11 cellular contexts compared by ENCODE assay signal in the genomic region with DNA sequence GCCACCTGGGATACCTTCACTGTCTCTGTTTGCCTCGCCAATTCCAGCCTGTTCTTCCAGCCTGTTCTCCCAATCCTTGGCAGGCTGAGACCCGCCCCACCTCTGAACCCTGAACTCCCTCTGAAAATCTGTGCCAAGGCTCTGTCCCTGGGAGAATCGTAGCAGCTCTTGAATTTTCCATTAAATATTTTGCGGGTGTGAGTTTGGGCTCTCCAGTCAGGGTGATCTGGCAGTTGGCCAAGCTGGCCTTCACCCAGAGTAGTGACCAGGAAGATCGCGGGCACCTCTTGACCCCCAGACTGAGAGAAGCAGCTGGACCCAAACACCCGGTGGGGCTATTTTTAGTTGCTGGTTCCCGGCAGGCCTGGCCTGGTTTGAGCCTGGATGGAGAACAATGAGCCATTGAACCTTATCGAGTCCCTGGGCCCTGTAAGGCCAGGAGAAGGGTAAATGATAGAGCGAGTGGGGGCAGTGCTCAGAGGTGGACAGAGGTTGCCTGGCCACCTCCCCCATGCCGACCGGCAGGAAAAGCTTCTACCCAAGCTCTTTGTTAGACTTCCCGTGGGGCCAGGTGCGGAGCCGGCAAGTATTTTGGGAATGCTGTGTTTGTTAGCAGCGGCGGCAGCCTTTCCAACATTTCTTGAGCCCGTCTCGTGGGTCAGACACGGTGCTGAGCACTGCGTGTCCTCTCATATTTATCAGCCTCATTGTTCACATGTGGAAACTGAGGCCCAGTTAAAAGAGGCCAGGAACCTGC.
DNase-seq lines count a peak whose midpoint lies in the region; ATAC-seq and TF ChIP-seq lines count a peak whose summit lies in the region.
"Had no signal": no experiment of that assay in that cellular context is flagged by ENCODE, and none has a peak within 500 bp of the region (broad histone marks: within the 10 kb centered on the region; RNA-seq: fewer than 3 reads in every experiment).

No MANE protein-coding gene starts in this region.

- peaks cover 7% of the 10 kb centered on the region for H3K9me3 Mint-ChIP-seq in glutamatergic neuron (ENCODE audit: unreplicated experiment)
- no peaks in the 10 kb centered on the region for H3K9me3 Mint-ChIP-seq in type B pancreatic cell
- H3K9me3 Mint-ChIP-seq: effector memory CD8-positive, alpha-beta T cell had no signal

- peaks cover 8% of the 10 kb centered on the region for H3K4me1 Mint-ChIP-seq in glutamatergic neuron (ENCODE audit: low read depth, unreplicated experiment)
- H3K4me1 Mint-ChIP-seq in type B pancreatic cell (ENCODE audit: unreplicated experiment) = peaks cover 16% of the 10 kb centered on the region

- H3K36me3 Mint-ChIP-seq in glutamatergic neuron (ENCODE audit: unreplicated experiment) (no peaks in the 10 kb centered on the region), type B pancreatic cell (no peaks in the 10 kb centered on the region)

- H3K27me3 Mint-ChIP-seq in glutamatergic neuron (ENCODE audit: unreplicated experiment) (peaks cover 10% of the 10 kb centered on the region), type B pancreatic cell (no peaks in the 10 kb centered on the region)
- H3K27me3 Mint-ChIP-seq: effector memory CD8-positive, alpha-beta T cell had no signal

- H3K27ac Mint-ChIP-seq in glutamatergic neuron (ENCODE audit: unreplicated experiment) (peak overlapping the region; percentile 80), type B pancreatic cell (peak overlapping the region; percentile 62)

- no peak for TF ChIP-seq CTCF in glutamatergic neuron (IDR thresholded peaks at IDR 0.05; ENCODE audit: partially characterized antibody, unreplicated experiment)
- TF ChIP-seq CTCF in type B pancreatic cell (conservative IDR thresholded peaks at IDR 0.05) = no peak

- no peak for ATAC-seq in GM21423 (IDR thresholded peaks at IDR 0.05; ENCODE audit: unreplicated experiment)
- ATAC-seq in GM18519 (IDR thresholded peaks at IDR 0.05; ENCODE audit: low FRiP score, unreplicated experiment) = no peak
- ATAC-seq: effector memory CD8-positive, alpha-beta T cell had no signal

- DNase-seq in DMS 273 (lab: John Stamatoyannopoulos, UW; ENCODE audit: unreplicated experiment) (peak; percentile 35), DMS 273 treated with DMSO at 0.1 percent for 48 hours (lab: John Stamatoyannopoulos, UW) (no peak), glutamatergic neuron (no peak), myocyte (ENCODE audit: low read depth) (peak; percentile 98), type B pancreatic cell (ENCODE audit: extremely low spot score, unreplicated experiment) (no peak), SKM-1 treated with dmso at 0.1 percent for 144 hours (lab: John Stamatoyannopoulos, UW; ENCODE audit: unreplicated experiment) (no peak)
- DNase-seq: activated CD8-positive, alpha-beta memory T cell treated with anti-CD3 and anti-CD28 coated beads, Interleukin-2, amount 50 U/mL, for 48 hours; effector memory CD8-positive, alpha-beta T cell; RPMI8226 had no signal

- H3K4me3 Mint-ChIP-seq in glutamatergic neuron (ENCODE audit: unreplicated experiment) (no peak overlapping the region), type B pancreatic cell (peak overlapping the region; percentile 46)
- H3K4me3 Mint-ChIP-seq: effector memory CD8-positive, alpha-beta T cell had no signal

Comparison
In these comparisons a context has a peak if more than half of its experiments do, and no peak if none do; other contexts are left out.
1. DNase-seq: peak in DMS 273 (single experiment) and myocyte (single experiment); none in DMS 273 treated with DMSO at 0.1 percent for 48 hours (single experiment), glutamatergic neuron (single experiment), type B pancreatic cell (single experiment) and SKM-1 treated with dmso at 0.1 percent for 144 hours (single experiment).